16 cellular contexts compared by ENCODE assay signal in genomic region chr9:125462766-125463384, GRCh38.
DNase-seq lines count a peak whose midpoint lies in the region; ATAC-seq and TF ChIP-seq lines count a peak whose summit lies in the region.
"Had no signal": no experiment of that assay in that cellular context is flagged by ENCODE, and none has a peak within 500 bp of the region (broad histone marks: within the 10 kb centered on the region; RNA-seq: fewer than 3 reads in every experiment).

No MANE protein-coding gene starts in this region.

- no peak overlapping the region for H3K4me3 ChIP-seq in HUES48 (ENCODE audit: low read depth, low read length)
- H3K4me3 ChIP-seq in fibroblast of lung (replicated peaks in 1 of 4; ENCODE audit: control extremely low read depth in 1 of 4, insufficient read depth in 1 of 4, low read depth in 3 of 4, low read length in 4 of 4) = no peak overlapping the region
- no peak overlapping the region for H3K4me3 ChIP-seq in upper lobe of right lung

- no peak overlapping the region for H3K4me2 ChIP-seq in fibroblast of lung (ENCODE audit: extremely low read depth, insufficient read depth, low read length)

- H3K9ac ChIP-seq in HUES48 (ENCODE audit: low read depth, low read length) (no peak overlapping the region), fibroblast of lung (ENCODE audit: insufficient read depth, low read length) (no peak overlapping the region)

- TF ChIP-seq CTCF in fibroblast of lung (conservative IDR thresholded peaks at IDR 0.05 in 1 of 2, IDR thresholded peaks at IDR 0.05 in 1 of 2; ENCODE audit: low read depth in 1 of 2, low read length in 2 of 2) (no peak), upper lobe of right lung (IDR thresholded peaks at IDR 0.05) (no peak)

- ATAC-seq in upper lobe of right lung = no peak
- ATAC-seq: activated CD8-positive, alpha-beta memory T cell treated with anti-CD3 and anti-CD28 coated beads, Interleukin-2, amount 10 ng/mL, durations not matched to agents 7 days and 5 days had no signal

- no peaks in the 10 kb centered on the region for H3K27me3 ChIP-seq in HUES48 (ENCODE audit: control insufficient read depth, insufficient read depth, low read length)
- H3K27me3 ChIP-seq in fibroblast of lung (ENCODE audit: control insufficient read depth, insufficient read depth, low read length) = no peaks in the 10 kb centered on the region
- no peaks in the 10 kb centered on the region for H3K27me3 ChIP-seq in upper lobe of right lung
- H3K27me3 ChIP-seq: neutrophil had no signal

- H3K27ac ChIP-seq in HUES48 (ENCODE audit: low read depth, low read length) (peak overlapping the region; percentile 11), fibroblast of lung (ENCODE audit: insufficient read depth, low read length) (no peak overlapping the region), substantia nigra (ENCODE audit: low read depth, low read length, poor library complexity, severe bottlenecking) (no peak overlapping the region), upper lobe of right lung (no peak overlapping the region)
- H3K27ac ChIP-seq: epithelial cell of prostate, neutrophil had no signal

- H2AFZ ChIP-seq in fibroblast of lung (ENCODE audit: low read length) = no peak overlapping the region

- H3K9me3 ChIP-seq in HUES48 (ENCODE audit: control insufficient read depth, insufficient read depth, low read length) = peaks cover 5% of the 10 kb centered on the region
- H3K9me3 ChIP-seq in fibroblast of lung (ENCODE audit: control insufficient read depth, insufficient read depth, low read depth, low read length) = no peaks in the 10 kb centered on the region
- no peaks in the 10 kb centered on the region for H3K9me3 ChIP-seq in upper lobe of right lung
- H3K9me3 ChIP-seq: neutrophil had no signal

- H3K4me1 ChIP-seq in HUES48 (ENCODE audit: control insufficient read depth, insufficient read depth, low read length) (0 out of 2 replicates have a peak, but pooled peaks cover 7% of the 10 kb centered on the region), fibroblast of lung (ENCODE audit: control insufficient read depth, extremely low read depth, insufficient read depth, low read length) (peaks cover 13% of the 10 kb centered on the region), upper lobe of right lung (peaks cover 24% of the 10 kb centered on the region)

- H3K36me3 ChIP-seq in HUES48 (ENCODE audit: control insufficient read depth, insufficient read depth, low read length) (0 out of 2 replicates have a peak, but pooled peaks cover 4% of the 10 kb centered on the region), fibroblast of lung (ENCODE audit: control insufficient read depth, insufficient read depth, low read length) (no peaks in the 10 kb centered on the region), upper lobe of right lung (peaks cover 8% of the 10 kb centered on the region)

- no peaks in the 10 kb centered on the region for H4K20me1 ChIP-seq in fibroblast of lung (ENCODE audit: control insufficient read depth, extremely low read depth, insufficient read depth, low read length)

- H3K79me2 ChIP-seq in fibroblast of lung (ENCODE audit: control insufficient read depth, insufficient read depth, low read length) = no peaks in the 10 kb centered on the region

- intact Hi-C loops in upper lobe of right lung (cut with DNase I) = no loop called here

- DNase-seq in NCI-H82 treated with DMSO at 0.1 percent for 48 hours (lab: John Stamatoyannopoulos, UW; ENCODE audit: unreplicated experiment) (peak; percentile 79), fibroblast of lung (ENCODE audit: low read depth in 2 of 2) (peak; percentile 36 to 91), retina (peak; percentile 60), substantia nigra (lab: John Stamatoyannopoulos, UW) (no peak), upper lobe of right lung (no peak), NCI-H1092 treated with DMSO at 0.1 percent for 48 hours (lab: John Stamatoyannopoulos, UW) (no peak)
- DNase-seq: activated CD4-positive, alpha-beta T cell treated with anti-CD3 and anti-CD28 coated beads for 1 hour; activated CD8-positive, alpha-beta memory T cell treated with anti-CD3 and anti-CD28 coated beads, Interleukin-2, amount 10 ng/mL, durations not matched to agents 7 days and 5 days; activated effector memory CD4-positive, alpha-beta T cell treated with anti-CD3 and anti-CD28 coated beads, Interleukin-2, amount 50 U/mL, for 16 hours; NCI-H1048; Right ventricle myocardium superior; stimulated activated CD4-positive, alpha-beta T cell treated with anti-CD3 and anti-CD28 coated beads, Interleukin-4, amount 100 ng/mL, for 1 hour; stimulated activated CD8-positive, alpha-beta memory T cell treated with anti-CD3 and anti-CD28 coated beads, Interleukin-4, amount 100 ng/mL, for 48 hours had no signal

Comparison
In these comparisons a context has a peak if more than half of its experiments do, and no peak if none do; other contexts are left out.
1. DNase-seq: peak in NCI-H82 treated with DMSO at 0.1 percent for 48 hours (single experiment), fibroblast of lung (2 of 2) and retina (single experiment); none in substantia nigra (0 of 49), upper lobe of right lung (single experiment) and NCI-H1092 treated with DMSO at 0.1 percent for 48 hours (single experiment).